ENCODE assay signal across 10 cellular contexts in genomic region chr9:115883467-115884329, GRCh38.
A peak's percentile ranks its signal among the peaks of the same experiment; 100 is the strongest.
DNase-seq lines count a peak whose midpoint lies in the region; ATAC-seq and TF ChIP-seq lines count a peak whose summit lies in the region.
"Had no signal": no experiment of that assay in that cellular context is flagged by ENCODE, and none has a peak within 500 bp of the region (broad histone marks: within the 10 kb centered on the region; RNA-seq: fewer than 3 reads in every experiment).

No MANE protein-coding gene starts in this region.

- DNase-seq in Ammon's horn (ENCODE audit: low spot score) (peak; percentile 31), SJCRH30 (peak; percentile 33 to 66), cardiac muscle cell (ENCODE audit: low read depth in 1 of 2, low spot score in 1 of 2) (peak; percentile 47 to 65), thoracic aorta (ENCODE audit: low spot score) (no peak)
- DNase-seq in effector memory CD4-positive, alpha-beta T cell, result no peak
- no peak for DNase-seq in activated T-helper 1 cell treated with anti-CD3 and anti-CD28 coated beads, Interleukin-12 subunit alpha, Interleukin-12 subunit beta, Interleukin-2, Interleukin-4 antibody, amounts not matched to agents 30 ng/mL and 10 ng/mL and 1 ng/mL, durations not matched to agents 14 hours and 24 hours and 36 hours (ENCODE audit: low spot score)

- intact Hi-C loops in activated T-helper 1 cell treated with anti-CD3 and anti-CD28 coated beads, Interleukin-12 subunit alpha, Interleukin-12 subunit beta, Interleukin-2, Interleukin-4 antibody, amounts not matched to agents 30 ng/mL and 10 ng/mL and 1 ng/mL, durations not matched to agents 14 hours and 24 hours and 36 hours (cut with micrococcal nuclease), result no loop called here

- H3K4me3 Mint-ChIP-seq in stimulated activated memory B cell treated with anti-CD40 and anti-IgM and Interleukin-4, amounts not matched to agents 10 μg/mL and 1 μg/mL and 100 μg/mL, for 72 hours, result no peak overlapping the region
- no peak overlapping the region for H3K4me3 Mint-ChIP-seq in activated T-helper 1 cell treated with anti-CD3 and anti-CD28 coated beads, Interleukin-12 subunit alpha, Interleukin-12 subunit beta, Interleukin-2, Interleukin-4 antibody, amounts not matched to agents 30 ng/mL and 10 ng/mL and 1 ng/mL, durations not matched to agents 14 hours and 24 hours and 36 hours
- H3K4me3 Mint-ChIP-seq: stimulated activated naive CD8-positive, alpha-beta T cell treated with anti-CD3 and anti-CD28 coated beads, Interleukin-15, Interleukin-2, amounts not matched to agents 100 ng/mL and 50 ng/mL, for 24 hours had no signal

- H3K9me3 Mint-ChIP-seq in stimulated activated memory B cell treated with anti-CD40 and anti-IgM and Interleukin-4, amounts not matched to agents 10 μg/mL and 1 μg/mL and 100 μg/mL, for 72 hours, result peaks cover under 1% of the 10 kb centered on the region
- no peaks in the 10 kb centered on the region for H3K9me3 Mint-ChIP-seq in activated T-helper 1 cell treated with anti-CD3 and anti-CD28 coated beads, Interleukin-12 subunit alpha, Interleukin-12 subunit beta, Interleukin-2, Interleukin-4 antibody, amounts not matched to agents 30 ng/mL and 10 ng/mL and 1 ng/mL, durations not matched to agents 14 hours and 24 hours and 36 hours

- peaks cover 6% of the 10 kb centered on the region for H3K27me3 Mint-ChIP-seq in stimulated activated memory B cell treated with anti-CD40 and anti-IgM and Interleukin-4, amounts not matched to agents 10 μg/mL and 1 μg/mL and 100 μg/mL, for 72 hours
- H3K27me3 Mint-ChIP-seq in activated T-helper 1 cell treated with anti-CD3 and anti-CD28 coated beads, Interleukin-12 subunit alpha, Interleukin-12 subunit beta, Interleukin-2, Interleukin-4 antibody, amounts not matched to agents 30 ng/mL and 10 ng/mL and 1 ng/mL, durations not matched to agents 14 hours and 24 hours and 36 hours (ENCODE audit: insufficient read depth), result no peaks in the 10 kb centered on the region
- H3K27me3 Mint-ChIP-seq: stimulated activated naive CD8-positive, alpha-beta T cell treated with anti-CD3 and anti-CD28 coated beads, Interleukin-15, Interleukin-2, amounts not matched to agents 100 ng/mL and 50 ng/mL, for 24 hours had no signal

- H3K4me1 ChIP-seq in SJCRH30, result no peaks in the 10 kb centered on the region
- no peaks in the 10 kb centered on the region for H3K4me1 ChIP-seq in cardiac muscle cell (ENCODE audit: low read depth)
- peaks cover 0 to 9% of the 10 kb centered on the region in 2 donors for H3K4me1 ChIP-seq in thoracic aorta (ENCODE audit: control insufficient read depth in 1 of 2, low read depth in 2 of 2)
- no peaks in the 10 kb centered on the region for H3K4me1 ChIP-seq in effector memory CD4-positive, alpha-beta T cell (ENCODE audit: control insufficient read depth, insufficient read depth, low read length, poor library complexity, severe bottlenecking)
- H3K4me1 ChIP-seq: HAP-1 had no signal

- no peaks in the 10 kb centered on the region for H3K36me3 Mint-ChIP-seq in stimulated activated memory B cell treated with anti-CD40 and anti-IgM and Interleukin-4, amounts not matched to agents 10 μg/mL and 1 μg/mL and 100 μg/mL, for 72 hours
- H3K36me3 Mint-ChIP-seq in activated T-helper 1 cell treated with anti-CD3 and anti-CD28 coated beads, Interleukin-12 subunit alpha, Interleukin-12 subunit beta, Interleukin-2, Interleukin-4 antibody, amounts not matched to agents 30 ng/mL and 10 ng/mL and 1 ng/mL, durations not matched to agents 14 hours and 24 hours and 36 hours (ENCODE audit: low read depth), result no peaks in the 10 kb centered on the region

- ATAC-seq in HG02885 (IDR thresholded peaks at IDR 0.05; ENCODE audit: poor library complexity, unreplicated experiment), result peak; percentile 35
- no peak for ATAC-seq in thoracic aorta (ENCODE audit: insufficient number of reproducible peaks, low FRiP score, low read depth)
- no peak for ATAC-seq in stimulated activated memory B cell treated with anti-CD40 and anti-IgM and Interleukin-4, amounts not matched to agents 10 μg/mL and 1 μg/mL and 100 μg/mL, for 72 hours

- no peaks in the 10 kb centered on the region for H3K27me3 ChIP-seq in SJCRH30
- H3K27me3 ChIP-seq in cardiac muscle cell, result no peaks in the 10 kb centered on the region
- H3K27me3 ChIP-seq in thoracic aorta (replicated peaks; ENCODE audit: insufficient read depth), result no peaks in the 10 kb centered on the region
- no peaks in the 10 kb centered on the region for H3K27me3 ChIP-seq in effector memory CD4-positive, alpha-beta T cell (replicated peaks; ENCODE audit: control insufficient read depth, insufficient read depth, low read length, poor library complexity, severe bottlenecking)

- no peak overlapping the region for H3K27ac ChIP-seq in SJCRH30
- no peak overlapping the region for H3K27ac ChIP-seq in cardiac muscle cell
- no peak overlapping the region for H3K27ac ChIP-seq in thoracic aorta
- H3K27ac ChIP-seq in effector memory CD4-positive, alpha-beta T cell (ENCODE audit: insufficient read depth, low read length, poor library complexity, severe bottlenecking), result no peak overlapping the region

- TF ChIP-seq CTCF in cardiac muscle cell (IDR thresholded peaks at IDR 0.05; ENCODE audit: low read depth, low read length) (peak; percentile 73), thoracic aorta (IDR thresholded peaks at IDR 0.05) (peak; percentile 39)

- no peaks in the 10 kb centered on the region; the same call in 1 of the 2 replicates for H3K9me3 ChIP-seq in SJCRH30 (replicated peaks)
- no peaks in the 10 kb centered on the region for H3K9me3 ChIP-seq in cardiac muscle cell (ENCODE audit: low read depth)
- no peaks in the 10 kb centered on the region for H3K9me3 ChIP-seq in thoracic aorta
- no peaks in the 10 kb centered on the region for H3K9me3 ChIP-seq in effector memory CD4-positive, alpha-beta T cell (ENCODE audit: control insufficient read depth, low read length)
- H3K9me3 ChIP-seq: HAP-1 had no signal

- no peak overlapping the region for H3K4me3 ChIP-seq in SJCRH30
- H3K4me3 ChIP-seq in cardiac muscle cell, result no peak overlapping the region
- H3K4me3 ChIP-seq in thoracic aorta, result no peak overlapping the region
- no peak overlapping the region for H3K4me3 ChIP-seq in effector memory CD4-positive, alpha-beta T cell (ENCODE audit: insufficient read depth, low read depth, low read length, poor library complexity, severe bottlenecking)
- H3K4me3 ChIP-seq: HAP-1 had no signal

- H3K4me1 Mint-ChIP-seq in stimulated activated memory B cell treated with anti-CD40 and anti-IgM and Interleukin-4, amounts not matched to agents 10 μg/mL and 1 μg/mL and 100 μg/mL, for 72 hours, result no peaks in the 10 kb centered on the region
- H3K4me1 Mint-ChIP-seq in activated T-helper 1 cell treated with anti-CD3 and anti-CD28 coated beads, Interleukin-12 subunit alpha, Interleukin-12 subunit beta, Interleukin-2, Interleukin-4 antibody, amounts not matched to agents 30 ng/mL and 10 ng/mL and 1 ng/mL, durations not matched to agents 14 hours and 24 hours and 36 hours (ENCODE audit: low read depth), result no peaks in the 10 kb centered on the region

- H3K27ac Mint-ChIP-seq in stimulated activated memory B cell treated with anti-CD40 and anti-IgM and Interleukin-4, amounts not matched to agents 10 μg/mL and 1 μg/mL and 100 μg/mL, for 72 hours, result no peak overlapping the region
- no peak overlapping the region for H3K27ac Mint-ChIP-seq in activated T-helper 1 cell treated with anti-CD3 and anti-CD28 coated beads, Interleukin-12 subunit alpha, Interleukin-12 subunit beta, Interleukin-2, Interleukin-4 antibody, amounts not matched to agents 30 ng/mL and 10 ng/mL and 1 ng/mL, durations not matched to agents 14 hours and 24 hours and 36 hours
- H3K27ac Mint-ChIP-seq: stimulated activated naive CD8-positive, alpha-beta T cell treated with anti-CD3 and anti-CD28 coated beads, Interleukin-15, Interleukin-2, amounts not matched to agents 100 ng/mL and 50 ng/mL, for 24 hours had no signal

- H3K36me3 ChIP-seq in SJCRH30, result no peaks in the 10 kb centered on the region
- no peaks in the 10 kb centered on the region for H3K36me3 ChIP-seq in cardiac muscle cell
- H3K36me3 ChIP-seq in thoracic aorta, result no peaks in the 10 kb centered on the region
- H3K36me3 ChIP-seq in effector memory CD4-positive, alpha-beta T cell (ENCODE audit: control insufficient read depth, insufficient read depth, low read length), result no peaks in the 10 kb centered on the region
- H3K36me3 ChIP-seq: HAP-1 had no signal

Comparison
In these comparisons a context has a peak if more than half of its experiments do, and no peak if none do; other contexts are left out.
1. DNase-seq: peak in Ammon's horn (single experiment), SJCRH30 (2 of 2) and cardiac muscle cell (2 of 2); none in thoracic aorta (single experiment), effector memory CD4-positive, alpha-beta T cell (0 of 3) and activated T-helper 1 cell treated with anti-CD3 and anti-CD28 coated beads, Interleukin-12 subunit alpha, Interleukin-12 subunit beta, Interleukin-2, Interleukin-4 antibody, amounts not matched to agents 30 ng/mL and 10 ng/mL and 1 ng/mL, durations not matched to agents 14 hours and 24 hours and 36 hours (single experiment).